1 cellular context compared by ENCODE assay signal in the genomic region with DNA sequence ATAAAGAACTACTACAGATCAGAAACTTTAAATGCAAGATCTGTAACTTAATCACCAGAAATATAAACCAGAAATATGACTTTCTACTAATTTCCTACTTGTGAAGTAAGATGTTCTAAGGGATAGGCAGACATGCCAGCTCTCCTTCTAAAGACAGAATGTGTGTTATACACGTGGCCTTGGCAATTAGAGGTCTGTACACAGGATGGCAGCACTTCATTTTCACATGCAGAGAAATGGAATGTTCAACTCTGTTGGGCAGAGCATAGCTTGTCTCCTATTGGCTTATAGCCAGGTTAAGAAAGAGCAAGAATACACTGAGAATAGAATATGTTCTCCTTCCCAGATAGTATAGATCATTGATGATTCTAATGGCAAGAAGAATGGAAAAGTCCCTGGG.
TF ChIP-seq lines count a peak whose summit lies in the region.

No MANE protein-coding gene starts in this region.

TF ChIP-seq in H1, 55 proteins besides CTCF, POLR2A, EP300 and RAD21:
- no peak for TF ChIP-seq JUND (IDR thresholded peaks at IDR 0.05; ENCODE audit: low read length)
TF ChIP-seq in H1: peak in this region for 0.
